1 cellular context compared by ENCODE assay signal in the genomic region with DNA sequence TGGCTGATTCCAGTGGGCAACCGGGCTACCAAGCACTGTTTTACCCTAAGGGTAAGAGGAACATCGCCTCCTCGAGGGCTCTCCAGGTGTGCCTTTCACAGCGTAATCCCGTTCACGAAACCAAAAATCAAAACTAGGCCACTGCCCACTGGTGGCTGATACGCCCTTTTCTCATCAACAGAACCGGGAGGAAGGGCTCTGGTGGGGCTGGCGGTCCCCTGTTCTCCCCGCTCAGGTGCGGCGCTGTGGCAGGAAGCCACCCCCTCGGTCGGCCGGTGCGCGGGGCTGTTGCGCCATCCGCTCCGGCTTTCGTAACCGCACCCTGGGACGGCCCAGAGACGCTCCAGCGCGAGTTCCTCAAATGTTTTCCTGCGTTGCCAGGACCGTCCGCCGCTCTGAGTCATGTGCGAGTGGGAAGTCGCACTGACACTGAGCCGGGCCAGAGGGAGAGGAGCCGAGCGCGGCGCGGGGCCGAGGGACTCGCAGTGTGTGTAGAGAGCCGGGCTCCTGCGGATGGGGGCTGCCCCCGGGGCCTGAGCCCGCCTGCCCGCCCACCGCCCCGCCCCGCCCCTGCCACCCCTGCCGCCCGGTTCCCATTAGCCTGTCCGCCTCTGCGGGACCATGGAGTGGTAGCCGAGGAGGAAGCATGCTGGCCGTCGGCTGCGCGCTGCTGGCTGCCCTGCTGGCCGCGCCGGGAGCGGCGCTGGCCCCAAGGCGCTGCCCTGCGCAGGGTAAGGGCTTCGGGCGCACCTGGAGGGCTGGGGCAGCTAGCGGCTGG.
TF ChIP-seq lines count a peak whose summit lies in the region.

Gene IL6R (plus strand): TSS at position 360 of the 778 bp plus-strand sequence. CDS start 287 bp downstream, at position 647.

TF ChIP-seq in HepG2, 621 proteins besides CTCF, POLR2A, EP300 and RAD21 (continued from another document and continues in another):
- TF ChIP-seq, protein P1, sequence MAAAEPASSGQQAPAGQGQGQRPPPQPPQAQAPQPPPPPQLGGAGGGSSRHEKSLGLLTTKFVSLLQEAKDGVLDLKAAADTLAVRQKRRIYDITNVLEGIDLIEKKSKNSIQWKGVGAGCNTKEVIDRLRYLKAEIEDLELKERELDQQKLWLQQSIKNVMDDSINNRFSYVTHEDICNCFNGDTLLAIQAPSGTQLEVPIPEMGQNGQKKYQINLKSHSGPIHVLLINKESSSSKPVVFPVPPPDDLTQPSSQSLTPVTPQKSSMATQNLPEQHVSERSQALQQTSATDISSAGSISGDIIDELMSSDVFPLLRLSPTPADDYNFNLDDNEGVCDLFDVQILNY (CRISPR knock-in tag; conservative IDR thresholded peaks at IDR 0.05): no peak
- TF ChIP-seq ZFP82 (CRISPR knock-in tag; IDR thresholded peaks at IDR 0.05; ENCODE audit: borderline replicate concordance): no peak
- no peak; the same call in 1 of the 2 replicates for TF ChIP-seq ZNF800 (CRISPR knock-in tag; IDR thresholded peaks at IDR 0.05)
- no peak for TF ChIP-seq ZNF878 (CRISPR knock-in tag; IDR thresholded peaks at IDR 0.05)
- peak; percentile 40; the same call in 1 of the 2 replicates for TF ChIP-seq MTA1 (CRISPR knock-in tag; IDR thresholded peaks at IDR 0.05; ENCODE audit: borderline replicate concordance)
- no peak for TF ChIP-seq HOXA7 (CRISPR knock-in tag; IDR thresholded peaks at IDR 0.05)
- TF ChIP-seq ZNF280B (CRISPR knock-in tag; IDR thresholded peaks at IDR 0.05; ENCODE audit: borderline replicate concordance): no peak
- TF ChIP-seq CEBPB (IDR thresholded peaks at IDR 0.05; ENCODE audit: borderline replicate concordance, low read depth, low read length): peak; percentile 99
- TF ChIP-seq, protein P2, sequence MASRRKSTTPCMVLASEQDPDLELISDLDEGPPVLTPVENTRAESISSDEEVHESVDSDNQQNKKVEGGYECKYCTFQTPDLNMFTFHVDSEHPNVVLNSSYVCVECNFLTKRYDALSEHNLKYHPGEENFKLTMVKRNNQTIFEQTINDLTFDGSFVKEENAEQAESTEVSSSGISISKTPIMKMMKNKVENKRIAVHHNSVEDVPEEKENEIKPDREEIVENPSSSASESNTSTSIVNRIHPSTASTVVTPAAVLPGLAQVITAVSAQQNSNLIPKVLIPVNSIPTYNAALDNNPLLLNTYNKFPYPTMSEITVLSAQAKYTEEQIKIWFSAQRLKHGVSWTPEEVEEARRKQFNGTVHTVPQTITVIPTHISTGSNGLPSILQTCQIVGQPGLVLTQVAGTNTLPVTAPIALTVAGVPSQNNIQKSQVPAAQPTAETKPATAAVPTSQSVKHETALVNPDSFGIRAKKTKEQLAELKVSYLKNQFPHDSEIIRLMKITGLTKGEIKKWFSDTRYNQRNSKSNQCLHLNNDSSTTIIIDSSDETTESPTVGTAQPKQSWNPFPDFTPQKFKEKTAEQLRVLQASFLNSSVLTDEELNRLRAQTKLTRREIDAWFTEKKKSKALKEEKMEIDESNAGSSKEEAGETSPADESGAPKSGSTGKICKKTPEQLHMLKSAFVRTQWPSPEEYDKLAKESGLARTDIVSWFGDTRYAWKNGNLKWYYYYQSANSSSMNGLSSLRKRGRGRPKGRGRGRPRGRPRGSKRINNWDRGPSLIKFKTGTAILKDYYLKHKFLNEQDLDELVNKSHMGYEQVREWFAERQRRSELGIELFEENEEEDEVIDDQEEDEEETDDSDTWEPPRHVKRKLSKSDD (CRISPR knock-in tag; IDR thresholded peaks at IDR 0.05; ENCODE audit: low read depth): no peak
- TF ChIP-seq TCF7 (IDR thresholded peaks at IDR 0.05; ENCODE audit: low read depth): 0 out of 2 replicates have a peak, but pooled peaks have one; percentile 8
- TF ChIP-seq ZBTB33 (CRISPR knock-in tag; IDR thresholded peaks at IDR 0.05): peak; percentile 41; the same call in 1 of the 2 replicates
- peak; percentile 59; the same call in 1 of the 2 replicates for TF ChIP-seq ZBTB44 (CRISPR knock-in tag; IDR thresholded peaks at IDR 0.05)
- TF ChIP-seq SP1 (IDR thresholded peaks at IDR 0.05): no peak
- no peak for TF ChIP-seq SP1 (CRISPR knock-in tag; IDR thresholded peaks at IDR 0.05)
- TF ChIP-seq MED13 (CRISPR knock-in tag; IDR thresholded peaks at IDR 0.05): no peak
- TF ChIP-seq KDM6A (CRISPR knock-in tag; IDR thresholded peaks at IDR 0.05; ENCODE audit: low read depth): no peak
- no peak for TF ChIP-seq ZNF572 (CRISPR knock-in tag; IDR thresholded peaks at IDR 0.05)
- TF ChIP-seq ZNF597 (CRISPR knock-in tag; IDR thresholded peaks at IDR 0.05): no peak
- TF ChIP-seq SPEN (CRISPR knock-in tag; IDR thresholded peaks at IDR 0.05; ENCODE audit: low read depth): peak; percentile 67
- no peak for TF ChIP-seq SP140L (CRISPR knock-in tag; IDR thresholded peaks at IDR 0.05; ENCODE audit: borderline replicate concordance)
- peak; percentile 55; the same call in 1 of the 2 replicates for TF ChIP-seq SMAD3 (CRISPR knock-in tag; IDR thresholded peaks at IDR 0.05)
- no peak; the same call in 1 of the 2 replicates for TF ChIP-seq ZNF709 (CRISPR knock-in tag; IDR thresholded peaks at IDR 0.05)
- TF ChIP-seq MBNL3 (CRISPR knock-in tag; conservative IDR thresholded peaks at IDR 0.05): no peak
- peak; percentile 75; the same call in 1 of the 2 replicates for TF ChIP-seq ZBTB7B (CRISPR knock-in tag; IDR thresholded peaks at IDR 0.05)
- TF ChIP-seq ZNF598 (CRISPR knock-in tag; IDR thresholded peaks at IDR 0.05; ENCODE audit: borderline replicate concordance): peak; percentile 20; the same call in 1 of the 2 replicates
- TF ChIP-seq, protein P3, sequence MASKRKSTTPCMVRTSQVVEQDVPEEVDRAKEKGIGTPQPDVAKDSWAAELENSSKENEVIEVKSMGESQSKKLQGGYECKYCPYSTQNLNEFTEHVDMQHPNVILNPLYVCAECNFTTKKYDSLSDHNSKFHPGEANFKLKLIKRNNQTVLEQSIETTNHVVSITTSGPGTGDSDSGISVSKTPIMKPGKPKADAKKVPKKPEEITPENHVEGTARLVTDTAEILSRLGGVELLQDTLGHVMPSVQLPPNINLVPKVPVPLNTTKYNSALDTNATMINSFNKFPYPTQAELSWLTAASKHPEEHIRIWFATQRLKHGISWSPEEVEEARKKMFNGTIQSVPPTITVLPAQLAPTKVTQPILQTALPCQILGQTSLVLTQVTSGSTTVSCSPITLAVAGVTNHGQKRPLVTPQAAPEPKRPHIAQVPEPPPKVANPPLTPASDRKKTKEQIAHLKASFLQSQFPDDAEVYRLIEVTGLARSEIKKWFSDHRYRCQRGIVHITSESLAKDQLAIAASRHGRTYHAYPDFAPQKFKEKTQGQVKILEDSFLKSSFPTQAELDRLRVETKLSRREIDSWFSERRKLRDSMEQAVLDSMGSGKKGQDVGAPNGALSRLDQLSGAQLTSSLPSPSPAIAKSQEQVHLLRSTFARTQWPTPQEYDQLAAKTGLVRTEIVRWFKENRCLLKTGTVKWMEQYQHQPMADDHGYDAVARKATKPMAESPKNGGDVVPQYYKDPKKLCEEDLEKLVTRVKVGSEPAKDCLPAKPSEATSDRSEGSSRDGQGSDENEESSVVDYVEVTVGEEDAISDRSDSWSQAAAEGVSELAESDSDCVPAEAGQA (IDR thresholded peaks at IDR 0.05; ENCODE audit: low read depth): peak; percentile 64; the same call in 1 of the 2 replicates
- TF ChIP-seq, protein P3 (CRISPR knock-in tag; IDR thresholded peaks at IDR 0.05; ENCODE audit: borderline replicate concordance): no peak
- peak; percentile 82 for TF ChIP-seq ELF3 (CRISPR knock-in tag; IDR thresholded peaks at IDR 0.05)
- TF ChIP-seq ZNF3 (CRISPR knock-in tag; IDR thresholded peaks at IDR 0.05): no peak
- TF ChIP-seq DNMT1 (CRISPR knock-in tag; IDR thresholded peaks at IDR 0.05): no peak
- TF ChIP-seq, protein P4, sequence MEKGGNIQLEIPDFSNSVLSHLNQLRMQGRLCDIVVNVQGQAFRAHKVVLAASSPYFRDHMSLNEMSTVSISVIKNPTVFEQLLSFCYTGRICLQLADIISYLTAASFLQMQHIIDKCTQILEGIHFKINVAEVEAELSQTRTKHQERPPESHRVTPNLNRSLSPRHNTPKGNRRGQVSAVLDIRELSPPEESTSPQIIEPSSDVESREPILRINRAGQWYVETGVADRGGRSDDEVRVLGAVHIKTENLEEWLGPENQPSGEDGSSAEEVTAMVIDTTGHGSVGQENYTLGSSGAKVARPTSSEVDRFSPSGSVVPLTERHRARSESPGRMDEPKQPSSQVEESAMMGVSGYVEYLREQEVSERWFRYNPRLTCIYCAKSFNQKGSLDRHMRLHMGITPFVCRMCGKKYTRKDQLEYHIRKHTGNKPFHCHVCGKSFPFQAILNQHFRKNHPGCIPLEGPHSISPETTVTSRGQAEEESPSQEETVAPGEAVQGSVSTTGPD (CRISPR knock-in tag; IDR thresholded peaks at IDR 0.05): 0 out of 2 replicates have a peak, but pooled peaks have one; percentile 55
- TF ChIP-seq SKI (IDR thresholded peaks at IDR 0.05; ENCODE audit: partially characterized antibody): no peak
- TF ChIP-seq ATAD3A (CRISPR knock-in tag; IDR thresholded peaks at IDR 0.05): no peak
- no peak for TF ChIP-seq CREB1 (IDR thresholded peaks at IDR 0.05)
- no peak for TF ChIP-seq CREB1 (CRISPR knock-in tag; IDR thresholded peaks at IDR 0.05)
- TF ChIP-seq ZNF660 (CRISPR knock-in tag; IDR thresholded peaks at IDR 0.05; ENCODE audit: borderline replicate concordance, low read depth): no peak
